Comparison of ENCODE assay signal across 8 cellular contexts in the genomic region with DNA sequence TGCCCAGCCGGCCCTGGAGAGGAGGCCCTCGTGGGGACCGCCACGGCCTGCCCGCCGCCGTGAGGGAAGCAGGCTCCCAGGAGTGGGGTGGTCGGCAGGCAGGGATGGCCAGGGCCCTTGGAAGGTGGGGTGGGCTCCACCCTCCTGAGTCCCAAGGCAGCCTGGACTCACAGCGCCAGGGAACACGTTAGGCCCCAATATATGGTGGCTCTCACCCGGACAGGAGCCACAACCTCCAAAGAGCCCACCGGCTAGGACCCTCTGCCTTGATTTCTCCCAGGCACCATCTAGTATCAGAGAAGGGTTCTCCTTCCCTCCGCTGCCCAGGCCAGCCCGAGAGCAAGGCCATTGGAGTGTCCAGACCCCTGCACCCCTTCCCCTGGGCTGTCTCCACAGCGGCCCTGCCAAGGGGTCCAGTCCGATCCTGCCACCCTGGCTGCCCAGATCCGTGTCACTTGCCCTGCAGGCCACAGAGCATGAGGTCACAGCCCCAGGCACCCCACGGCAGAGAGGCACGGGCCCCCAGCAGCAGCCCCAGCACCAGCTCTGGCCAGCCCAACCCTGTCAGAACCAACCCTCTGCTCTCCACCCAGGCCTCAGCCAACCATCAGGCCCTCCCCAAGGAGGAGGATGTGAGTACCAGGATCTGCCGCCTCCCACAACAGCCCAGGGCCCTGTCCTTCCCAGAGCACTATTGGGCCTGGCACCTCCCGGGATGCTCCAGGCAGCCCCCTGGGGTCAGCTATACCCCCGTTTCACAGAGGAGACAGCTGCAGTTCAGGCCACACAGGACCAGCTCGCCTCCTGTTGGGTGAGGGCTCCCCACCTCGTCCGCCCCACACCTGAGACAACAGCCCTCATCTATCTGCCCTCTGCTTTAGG. TPM values are rescaled to one million over a fixed set of nuclear protein-coding genes. Genes with fewer than 3 reads are reported as not detected.
A peak's percentile ranks its signal among the peaks of the same experiment; 100 is the strongest.
DNase-seq lines count a peak whose midpoint lies in the region; ATAC-seq and TF ChIP-seq lines count a peak whose summit lies in the region.

No MANE protein-coding gene starts in this region.

- ATAC-seq in GM19455 (IDR thresholded peaks at IDR 0.05; ENCODE audit: unreplicated experiment) (peak; percentile 8), gastroesophageal sphincter (no peak), HG03521 (IDR thresholded peaks at IDR 0.05; ENCODE audit: unreplicated experiment) (no peak), GM18868 (IDR thresholded peaks at IDR 0.05; ENCODE audit: unreplicated experiment) (no peak), HG03342 (IDR thresholded peaks at IDR 0.05; ENCODE audit: unreplicated experiment) (no peak)

- TF ChIP-seq CTCF in SK-N-SH (IDR thresholded peaks at IDR 0.05) (no peak), gastroesophageal sphincter (IDR thresholded peaks at IDR 0.05) (no peak)

- 0 out of 2 replicates have a peak overlapping the region, but pooled peaks have one; percentile 41 for H2AFZ ChIP-seq in SK-N-SH (ENCODE audit: low read depth)

- H3K36me3 ChIP-seq in SK-N-SH (replicated peaks in 1 of 2; ENCODE audit: control insufficient read depth in 1 of 2, insufficient read depth in 2 of 2, low read length in 1 of 2), result peaks cover 4 to 7% of the 10 kb centered on the region in 2 experiments
- peaks cover 0 to 8% of the 10 kb centered on the region in 2 donors for H3K36me3 ChIP-seq in gastroesophageal sphincter
- H3K36me3 ChIP-seq in skeletal muscle satellite cell (ENCODE audit: insufficient read depth, low read length), result peaks cover 13% of the 10 kb centered on the region

- TF ChIP-seq RAD21 in SK-N-SH (IDR thresholded peaks at IDR 0.05; ENCODE audit: low read length), result no peak

- H3K9ac ChIP-seq in SK-N-SH, result peak overlapping the region; percentile 36; the same call in 1 of the 2 replicates
- H3K9ac ChIP-seq in skeletal muscle satellite cell (ENCODE audit: low read depth, low read length), result no peak overlapping the region

- TF ChIP-seq POLR2A in gastroesophageal sphincter (IDR thresholded peaks at IDR 0.05), result no peak

- no peaks in the 10 kb centered on the region for H3F3A ChIP-seq in SK-N-SH (replicated peaks; ENCODE audit: insufficient read depth)

- DNase-seq in SK-N-SH (no peak), GOT3 (lab: John Stamatoyannopoulos, UW) (no peak)

- H3K4me2 ChIP-seq in SK-N-SH (peak overlapping the region; percentile 71; the same call in 1 of the 2 replicates), skeletal muscle satellite cell (ENCODE audit: low read length) (peak overlapping the region; percentile 84)

- H3K79me2 ChIP-seq in SK-N-SH (ENCODE audit: insufficient read depth), result peaks cover 33% of the 10 kb centered on the region

- 60% methylated on average over 8 of the region's 25 CpGs for WGBS in SK-N-SH (ENCODE audit: low lambda C conversion rate)
- 92 to 100% methylated on average over 2 to 4 of the region's 25 CpGs for WGBS in gastroesophageal sphincter (ENCODE audit: low coverage in 1 of 2), 2 donors

- H3K27me3 ChIP-seq in SK-N-SH (ENCODE audit: insufficient read depth) (no peaks in the 10 kb centered on the region), gastroesophageal sphincter (no peaks in the 10 kb centered on the region), skeletal muscle satellite cell (ENCODE audit: control insufficient read depth, insufficient read depth, low read length) (no peaks in the 10 kb centered on the region)

- H4K20me1 ChIP-seq in SK-N-SH (ENCODE audit: insufficient read depth), result peaks cover 22% of the 10 kb centered on the region

- H3K4me1 ChIP-seq in SK-N-SH (ENCODE audit: control insufficient read depth in 1 of 2, insufficient read depth in 2 of 2, low read depth in 1 of 2, low read length in 1 of 2), result peaks cover 0 to 4% of the 10 kb centered on the region in 2 experiments; a peak in 2 of 4 replicates
- H3K4me1 ChIP-seq in gastroesophageal sphincter, result peaks cover 0 to 27% (median 13%) of the 10 kb centered on the region in 3 donors
- peaks cover 7% of the 10 kb centered on the region for H3K4me1 ChIP-seq in skeletal muscle satellite cell (ENCODE audit: control insufficient read depth, insufficient read depth, low read length)

- TF ChIP-seq EP300 in SK-N-SH (IDR thresholded peaks at IDR 0.05; ENCODE audit: borderline replicate concordance in 1 of 2, low read depth in 1 of 2, low read length in 1 of 2) (no peak), gastroesophageal sphincter (IDR thresholded peaks at IDR 0.05) (no peak)

- POLR2A ChIA-PET in SK-N-SH (lab: Yijun Ruan, JAX), result interaction anchor here (1.6 kb wide), 1 partner anchor 8 kb away, joined by 3 read pairs; no protein-coding TSS in a partner anchor

- H3K9me3 ChIP-seq in SK-N-SH, result no peaks in the 10 kb centered on the region
- no peaks in the 10 kb centered on the region for H3K9me3 ChIP-seq in gastroesophageal sphincter
- H3K9me3 ChIP-seq in skeletal muscle satellite cell (replicated peaks; ENCODE audit: low read length), result no peaks in the 10 kb centered on the region

- peak overlapping the region; percentile 39 to 46; a peak in 3 of 4 replicates for H3K4me3 ChIP-seq in SK-N-SH (ENCODE audit: low read depth in 2 of 2, low read length in 1 of 2)
- peak overlapping the region; percentile 25 to 83 for H3K4me3 ChIP-seq in gastroesophageal sphincter
- H3K4me3 ChIP-seq in skeletal muscle satellite cell (ENCODE audit: low read length), result peak overlapping the region; percentile 63

- H3K27ac ChIP-seq in SK-N-SH (ENCODE audit: low read depth in 2 of 2, low read length in 1 of 2), result no peak overlapping the region; a peak in 1 of 4 replicates
- H3K27ac ChIP-seq in gastroesophageal sphincter, result peak overlapping the region; percentile 10 to 88 (median 82)

- no peaks in the 10 kb centered on the region for H3K9me2 ChIP-seq in SK-N-SH

- CTCF ChIA-PET in SK-N-SH (lab: Yijun Ruan, JAX), result interaction anchor here (0.6 to 3.9 kb wide), 9 partner anchors 9 to 247 kb away, joined by 3 to 21 read pairs (median 4); a partner anchor contains a TSS

TF ChIP-seq in SK-N-SH, 30 proteins besides CTCF, POLR2A, EP300 and RAD21 (continues in another document):
- TF ChIP-seq POLR2AphosphoS5 (IDR thresholded peaks at IDR 0.05; ENCODE audit: low read depth, low read length) (no peak), TEAD4 (IDR thresholded peaks at IDR 0.05; ENCODE audit: borderline replicate concordance, insufficient read depth) (no peak), GATA2 (CRISPR knock-in tag; IDR thresholded peaks at IDR 0.05) (no peak), ELF1 (IDR thresholded peaks at IDR 0.05) (no peak), TAF1 (IDR thresholded peaks at IDR 0.05; ENCODE audit: borderline replicate concordance, low read depth, low read length) (no peak), RXRA (IDR thresholded peaks at IDR 0.05; ENCODE audit: borderline replicate concordance, low read depth) (no peak), JUND (IDR thresholded peaks at IDR 0.05) (no peak), YY1 (IDR thresholded peaks at IDR 0.05; ENCODE audit: low read depth) (no peak), CHD2 (IDR thresholded peaks at IDR 0.05; ENCODE audit: low read length, partially characterized antibody) (no peak), SMC3 (IDR thresholded peaks at IDR 0.05; ENCODE audit: low read depth, low read length) (no peak), FOXJ3 (CRISPR knock-in tag; IDR thresholded peaks at IDR 0.05) (no peak)
- TF ChIP-seq, protein P1, sequence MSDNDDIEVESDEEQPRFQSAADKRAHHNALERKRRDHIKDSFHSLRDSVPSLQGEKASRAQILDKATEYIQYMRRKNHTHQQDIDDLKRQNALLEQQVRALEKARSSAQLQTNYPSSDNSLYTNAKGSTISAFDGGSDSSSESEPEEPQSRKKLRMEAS (IDR thresholded peaks at IDR 0.05; ENCODE audit: low read depth), result no peak

RNA-seq across cellular contexts. Expression of a gene that starts 1.1 kb away (rescaled TPM):
- 12.5 and 19.9 TPM in 2 replicates for polyA plus RNA-seq in SK-N-SH (2012; rRNA removed)
- 14.9 and 21.4 TPM in 2 replicates for polyA plus RNA-seq in SK-N-SH (2012; cell fraction: cytosol; rRNA removed)
- polyA plus RNA-seq in SK-N-SH (2012; cell fraction: nucleus; rRNA removed), result 26.8 and 32.0 TPM in 2 replicates
- 10 to 100 TPM; 26.0 to 58.8 (median 32.9) TPM for total RNA-seq in gastroesophageal sphincter
- 21.0 and 21.8 TPM in 2 replicates for total RNA-seq in skeletal muscle satellite cell (2012; rRNA removed)

RNA-seq across cellular contexts. Expression of a gene that starts 16.7 kb away (rescaled TPM):
- polyA plus RNA-seq in SK-N-SH (2012; rRNA removed), result 266 and 320 TPM in 2 replicates
- 181 and 235 TPM in 2 replicates for polyA plus RNA-seq in SK-N-SH (2012; cell fraction: cytosol; rRNA removed)
- 203 and 269 TPM in 2 replicates for polyA plus RNA-seq in SK-N-SH (2012; cell fraction: nucleus; rRNA removed)
- total RNA-seq in gastroesophageal sphincter, result 10 to 100 TPM; 47.7 to 93.5 (median 55.8) TPM
- total RNA-seq in skeletal muscle satellite cell (2012; rRNA removed), result 83.1 and 89.3 TPM in 2 replicates

RNA-seq across cellular contexts. Expression of a gene that starts 28.1 kb away (rescaled TPM):
- 133 and 166 TPM in 2 replicates for polyA plus RNA-seq in SK-N-SH (2012; rRNA removed)
- polyA plus RNA-seq in SK-N-SH (2012; cell fraction: cytosol; rRNA removed), result 36.0 and 79.9 TPM in 2 replicates
- 268 and 315 TPM in 2 replicates for polyA plus RNA-seq in SK-N-SH (2012; cell fraction: nucleus; rRNA removed)
- total RNA-seq in gastroesophageal sphincter, result 10 to 100 TPM; 19.9 to 47.6 (median 24.3) TPM
- total RNA-seq in skeletal muscle satellite cell (2012; rRNA removed), result 55.7 and 57.8 TPM in 2 replicates

RNA-seq across cellular contexts. Expression of a gene that starts 43.4 kb away (rescaled TPM):
- 417 and 509 TPM in 2 replicates for polyA plus RNA-seq in SK-N-SH (2012; rRNA removed)
- polyA plus RNA-seq in SK-N-SH (2012; cell fraction: cytosol; rRNA removed), result 206 and 304 TPM in 2 replicates
- polyA plus RNA-seq in SK-N-SH (2012; cell fraction: nucleus; rRNA removed), result 278 and 300 TPM in 2 replicates
- total RNA-seq in gastroesophageal sphincter, result 100 to 1,000 TPM in 3 of 4 donors, 10 to 100 TPM in 1; 61.1 to 169 (median 136) TPM
- 86.2 and 134 TPM in 2 replicates for total RNA-seq in skeletal muscle satellite cell (2012; rRNA removed)

RNA-seq across cellular contexts. Expression of a gene that starts 48.0 kb away (rescaled TPM):
- 53.0 and 56.6 TPM in 2 replicates for polyA plus RNA-seq in SK-N-SH (2012; rRNA removed)
- polyA plus RNA-seq in SK-N-SH (2012; cell fraction: cytosol; rRNA removed), result 14.3 and 25.0 TPM in 2 replicates
- polyA plus RNA-seq in SK-N-SH (2012; cell fraction: nucleus; rRNA removed), result 214 and 256 TPM in 2 replicates
- 10 to 100 TPM; 11.7 to 25.4 (median 19.9) TPM for total RNA-seq in gastroesophageal sphincter
- total RNA-seq in skeletal muscle satellite cell (2012; rRNA removed), result 17.5 and 21.8 TPM in 2 replicates

Comparison
In these comparisons a context has a peak if more than half of its experiments do, and no peak if none do; other contexts are left out.
1. H3K27ac ChIP-seq: peak in gastroesophageal sphincter (4 of 4); none in SK-N-SH (0 of 2).
2. Peak in every context shown above with its lines, with median percentiles within 50 percentile points of each other: H3K4me3 ChIP-seq.